ENCODE assay signal across 12 cellular contexts in genomic region chr1:96538883-96539282, GRCh38.
A peak's percentile ranks its signal among the peaks of the same experiment; 100 is the strongest.
DNase-seq lines count a peak whose midpoint lies in the region; ATAC-seq and TF ChIP-seq lines count a peak whose summit lies in the region.
"Had no signal": no experiment of that assay in that cellular context is flagged by ENCODE, and none has a peak within 500 bp of the region (broad histone marks: within the 10 kb centered on the region; RNA-seq: fewer than 3 reads in every experiment).

No MANE protein-coding gene starts in this region.

- no CpG with 5 or more reads among the region's 5 CpGs for WGBS in neuronal stem cell (ENCODE audit: extremely low coverage in 2 of 2, insufficient read length in 2 of 2, insufficient replicate concordance in 1 of 2), 2 donors
- 55% methylated on average over 5 of the region's 5 CpGs for WGBS in right lobe of liver (ENCODE audit: insufficient coverage, low coverage, low lambda C conversion rate, missing lambda C conversion rate)

- no peak overlapping the region for H2BK5ac ChIP-seq in neuronal stem cell (ENCODE audit: low read length)

- H3K36me3 ChIP-seq in ACC112 (ENCODE audit: insufficient read depth, low read length) (no peaks in the 10 kb centered on the region), Peyer's patch (no peaks in the 10 kb centered on the region), neuronal stem cell (replicated peaks in 1 of 2; ENCODE audit: control insufficient read depth in 2 of 2, insufficient read depth in 2 of 2, low read length in 2 of 2) (no peaks in the 10 kb centered on the region), right lobe of liver (no peaks in the 10 kb centered on the region)

- peak overlapping the region; percentile 45 for H3K4me3 ChIP-seq in ACC112 (ENCODE audit: low read depth, low read length)
- H3K4me3 ChIP-seq in Peyer's patch: no peak overlapping the region
- H3K4me3 ChIP-seq in fibroblast of mammary gland (ENCODE audit: control insufficient read depth, low read depth, low read length): no peak overlapping the region
- no peak overlapping the region for H3K4me3 ChIP-seq in neuronal stem cell (ENCODE audit: low read length in 2 of 2)
- no peak overlapping the region for H3K4me3 ChIP-seq in right lobe of liver

- H2BK120ac ChIP-seq in neuronal stem cell (ENCODE audit: low read depth, low read length): no peak overlapping the region

- H2BK12ac ChIP-seq in neuronal stem cell (ENCODE audit: low read length): no peak overlapping the region

- H3K14ac ChIP-seq in neuronal stem cell (ENCODE audit: low read length): no peak overlapping the region

- peak overlapping the region; percentile 56 for H2AFZ ChIP-seq in ACC112 (ENCODE audit: low read length, unreplicated experiment)
- peak overlapping the region; percentile 48 for H2AFZ ChIP-seq in neuronal stem cell (ENCODE audit: low read length)

- H3K18ac ChIP-seq in neuronal stem cell (ENCODE audit: low read length): no peak overlapping the region

- no peak overlapping the region for H3K9ac ChIP-seq in neuronal stem cell (ENCODE audit: low read depth, low read length, poor library complexity)

- H3K23ac ChIP-seq in neuronal stem cell (ENCODE audit: low read depth, low read length, poor library complexity): no peak overlapping the region

- peak overlapping the region; percentile 97 for H3K27ac ChIP-seq in ACC112 (ENCODE audit: low read depth, low read length)
- peak overlapping the region; percentile 4 to 85 (median 74) for H3K27ac ChIP-seq in Peyer's patch
- H3K27ac ChIP-seq in neuronal stem cell (replicated peaks; ENCODE audit: low read length): no peak overlapping the region
- H3K27ac ChIP-seq in right lobe of liver: peak overlapping the region in 1 of 3 donors; percentile 5
- H3K27ac ChIP-seq: C4-2B had no signal

- no peak overlapping the region for H4K8ac ChIP-seq in neuronal stem cell (ENCODE audit: low read depth, low read length)

- ATAC-seq in right lobe of liver (no peak), HG02610 (IDR thresholded peaks at IDR 0.05; ENCODE audit: unreplicated experiment) (no peak)
- ATAC-seq: activated T-helper 17 cell treated with anti-CD3 and anti-CD28 coated beads, Interleukin-2, amount 50 U/mL, for 72 hours had no signal

- intact Hi-C loops in right lobe of liver (cut with DNase I): no loop called here

- H2AK5ac ChIP-seq in neuronal stem cell (ENCODE audit: low read depth, low read length): no peak overlapping the region

- TF ChIP-seq CTCF in Peyer's patch (IDR thresholded peaks at IDR 0.05) (no peak), fibroblast of mammary gland (conservative IDR thresholded peaks at IDR 0.05; ENCODE audit: control insufficient read depth, insufficient read depth, low read depth, low read length) (no peak), right lobe of liver (IDR thresholded peaks at IDR 0.05) (no peak)

- peaks cover 36% of the 10 kb centered on the region for H3K4me1 ChIP-seq in ACC112 (ENCODE audit: control insufficient read depth, insufficient read depth, low read length, unreplicated experiment)
- H3K4me1 ChIP-seq in Peyer's patch: peaks cover 0 to 8% (median 0%) of the 10 kb centered on the region in 4 donors
- H3K4me1 ChIP-seq in neuronal stem cell (ENCODE audit: control insufficient read depth in 2 of 2, insufficient read depth in 1 of 2, low read depth in 1 of 2, low read length in 2 of 2): peaks cover 0 to 17% of the 10 kb centered on the region in 2 donors
- no peaks in the 10 kb centered on the region for H3K4me1 ChIP-seq in right lobe of liver

- TF ChIP-seq POLR2A in Peyer's patch (IDR thresholded peaks at IDR 0.05) (no peak), right lobe of liver (IDR thresholded peaks at IDR 0.05) (no peak)

- H2BK15ac ChIP-seq in neuronal stem cell (ENCODE audit: low read length): no peak overlapping the region

- H3K4me2 ChIP-seq in neuronal stem cell (ENCODE audit: insufficient read depth, low read length, poor library complexity, severe bottlenecking): no peak overlapping the region

- no peaks in the 10 kb centered on the region for H3K79me2 ChIP-seq in ACC112 (ENCODE audit: control insufficient read depth, insufficient read depth, low read length, unreplicated experiment)

- DNase-seq in Peyer's patch (no peak), fibroblast of mammary gland (ENCODE audit: low read depth) (peak; percentile 98), neuronal stem cell (ENCODE audit: low spot score) (no peak), NCI-H2081 (lab: John Stamatoyannopoulos, UW) (no peak), right lobe of liver (no peak), SKM-1 treated with dmso at 0.1 percent for 144 hours (lab: John Stamatoyannopoulos, UW; ENCODE audit: unreplicated experiment) (no peak)
- DNase-seq: NCI-H1048; stimulated activated CD4-positive, alpha-beta T cell treated with anti-CD3 and anti-CD28 coated beads, Interleukin-15, amount 100 ng/mL, for 24 hours had no signal

- H3K9me3 ChIP-seq in Peyer's patch (no peaks in the 10 kb centered on the region), neuronal stem cell (replicated peaks in 1 of 2; ENCODE audit: control insufficient read depth in 2 of 2, insufficient read depth in 1 of 2, low read depth in 1 of 2, low read length in 2 of 2) (no peaks in the 10 kb centered on the region), right lobe of liver (no peaks in the 10 kb centered on the region)

- no peaks in the 10 kb centered on the region for H3K79me1 ChIP-seq in neuronal stem cell (ENCODE audit: low read depth, low read length)

- H4K91ac ChIP-seq in neuronal stem cell (ENCODE audit: low read depth, low read length, poor library complexity): no peak overlapping the region

- H3K27me3 ChIP-seq in ACC112 (ENCODE audit: insufficient read depth, low read length) (no peaks in the 10 kb centered on the region), Peyer's patch (no peaks in the 10 kb centered on the region), neuronal stem cell (ENCODE audit: control insufficient read depth in 3 of 3, insufficient read depth in 3 of 3, low read depth in 1 of 3, low read length in 3 of 3) (no peaks in the 10 kb centered on the region), right lobe of liver (no peaks in the 10 kb centered on the region)

- no peak overlapping the region for H3K4ac ChIP-seq in neuronal stem cell (ENCODE audit: low read length)
